In the genomic region with DNA sequence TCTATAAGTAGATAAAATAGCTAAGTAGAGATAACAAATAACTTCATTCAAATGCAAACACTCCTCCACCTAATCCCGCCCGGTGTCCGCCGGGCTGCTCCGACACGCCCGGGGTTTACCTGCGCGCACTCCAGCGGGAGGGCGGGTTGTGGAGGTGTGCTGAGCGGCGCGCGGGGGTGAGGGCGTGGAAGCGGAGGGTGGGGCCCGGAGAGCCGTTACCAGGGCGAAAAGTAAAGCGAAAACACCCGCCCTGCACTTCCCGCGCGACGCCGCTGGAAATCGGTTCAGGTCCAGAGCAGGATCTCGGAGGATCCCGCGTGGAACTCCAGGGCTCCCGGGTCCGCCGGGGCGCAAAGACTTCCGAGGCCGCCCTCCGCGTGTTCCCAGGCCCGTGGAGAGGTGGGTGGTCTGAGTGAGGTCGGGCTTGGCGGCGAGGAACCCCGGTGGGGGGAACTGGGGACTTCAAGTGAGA, we compare ENCODE assay signal across 8 cellular contexts. TPM values are rescaled to one million over a fixed set of nuclear protein-coding genes. Genes with fewer than 3 reads are reported as not detected.
DNase-seq lines count a peak whose midpoint lies in the region; ATAC-seq, FAIRE-seq and TF ChIP-seq lines count a peak whose summit lies in the region.

No MANE protein-coding gene starts in this region.

- peak; percentile 48 for DNase-seq in GM23338 (ENCODE audit: low spot score)
- DNase-seq in T-cell = peak in 30 of 34 experiments; percentile 13 to 58 (median 37)
- peak; percentile 49 for DNase-seq in MCF 10A (ENCODE audit: unreplicated experiment)
- no peak for DNase-seq in HepG2 (ENCODE audit: low spot score)
- peak in 2 of 3 experiments; percentile 29 to 44 for DNase-seq in stimulated activated CD4-positive, alpha-beta T cell treated with anti-CD3 and anti-CD28 coated beads, TNF-alpha, amount 100 ng/mL, for 4 hours (ENCODE audit: low read depth in 3 of 3)
- no peak for DNase-seq in GOT3 (lab: John Stamatoyannopoulos, UW)

- no peak overlapping the region for H3K27ac ChIP-seq in GM23338 (ENCODE audit: low read depth)
- H3K27ac ChIP-seq in HepG2 (ENCODE audit: extremely low read length, insufficient read depth, low read length) = no peak overlapping the region

- no peaks in the 10 kb centered on the region; the same call in 1 of the 2 replicates for H3F3A ChIP-seq in GM23338 (replicated peaks; ENCODE audit: low read depth)

- POLR2A ChIA-PET in T-cell (lab: Charles Lee) (interaction anchor here in 1 of 2 donors (0.6 kb wide), 1 partner anchor 48 kb away, joined by 4 read pairs; no protein-coding TSS in a partner anchor), MCF 10A (lab: Yijun Ruan, JAX) (interaction anchor here (0.5 to 6.4 kb wide), 18 partner anchors 9 to 571 kb away, joined by 3 to 216 read pairs (median 11); a partner anchor contains a TSS), HepG2 (lab: Yijun Ruan, JAX) (no interaction called here)

- peak; percentile 4; the same call in 2 of the 3 replicates for ATAC-seq in GM23338
- peak; percentile 28 to 62 (median 38) for ATAC-seq in T-cell (replicated peaks in 1 of 4)
- no peak for ATAC-seq in HepG2
- ATAC-seq in GM18520 (IDR thresholded peaks at IDR 0.05; ENCODE audit: unreplicated experiment) = no peak
- no peak for ATAC-seq in GM19395 (IDR thresholded peaks at IDR 0.05; ENCODE audit: unreplicated experiment)

- H3K9me2 ChIP-seq in GM23338 (ENCODE audit: insufficient read depth) = peaks cover 6% of the 10 kb centered on the region; the same call in 1 of the 2 replicates

- H3K4me3 Mint-ChIP-seq in GM23338 = peak overlapping the region; percentile 93
- peak overlapping the region; percentile 86 to 92 (median 91) for H3K4me3 Mint-ChIP-seq in T-cell
- peak overlapping the region; percentile 72 for H3K4me3 Mint-ChIP-seq in MCF 10A (ENCODE audit: unreplicated experiment)

- H3K4me1 ChIP-seq in GM23338 (ENCODE audit: insufficient read depth) (peaks cover 41% of the 10 kb centered on the region), HepG2 (ENCODE audit: insufficient read depth, low read length) (peaks cover 46% of the 10 kb centered on the region)

- no peak for TF ChIP-seq CTCF in GM23338 (conservative IDR thresholded peaks at IDR 0.05; ENCODE audit: low read depth in 2 of 2)
- TF ChIP-seq CTCF in MCF 10A (IDR thresholded peaks at IDR 0.05; ENCODE audit: unreplicated experiment) = no peak
- TF ChIP-seq CTCF in HepG2 (CRISPR knock-in tag; IDR thresholded peaks at IDR 0.05) = no peak

- peaks cover 49% of the 10 kb centered on the region for H3K27me3 Mint-ChIP-seq in GM23338 (ENCODE audit: insufficient read depth, low read depth, poor library complexity)
- H3K27me3 Mint-ChIP-seq in T-cell = peaks cover 57 to 74% of the 10 kb centered on the region in 2 donors
- peaks cover 89% of the 10 kb centered on the region for H3K27me3 Mint-ChIP-seq in MCF 10A (ENCODE audit: insufficient read depth, unreplicated experiment)

- intact Hi-C loops in MCF 10A (cut with micrococcal nuclease) (loop anchor here (5.0 to 10.0 kb wide), 2 partner anchors 391 to 572 kb away; a partner anchor contains a TSS), HepG2 (cut with micrococcal nuclease; ENCODE audit: unreplicated experiment) (no loop called here)

- in situ Hi-C loops in HepG2 (cut with HindIII; ENCODE audit: extremely low pct_ligation_motif_present, low pct_unique_long_range_greater_than_20kb) = no loop called here

- CTCF ChIA-PET in T-cell (lab: Charles Lee) (interaction anchor here in 1 of 2 donors (0.7 kb wide), 1 partner anchor 10 kb away, joined by 6 read pairs; no protein-coding TSS in a partner anchor), MCF 10A (lab: Yijun Ruan, JAX) (interaction anchor here (0.6 to 5.2 kb wide), 5 partner anchors 9 to 1643 kb away, joined by 3 to 40 read pairs (median 4); no protein-coding TSS in a partner anchor), HepG2 (lab: Yijun Ruan, JAX; ENCODE audit: low intra/inter-chr PET ratio, low total read pairs) (no interaction called here)

- H3K4me2 ChIP-seq in GM23338 = peak overlapping the region; percentile 98
- H3K4me2 ChIP-seq in HepG2 (ENCODE audit: low read depth, low read length) = peak overlapping the region; percentile 99

- H3K4me3 ChIP-seq in GM23338 = peak overlapping the region; percentile 86
- H3K4me3 ChIP-seq in HepG2 (replicated peaks in 1 of 3; ENCODE audit: insufficient read depth in 1 of 3, low read depth in 2 of 3, low read length in 3 of 3) = peak overlapping the region; percentile 75 to 77 (median 76); a peak in 4 of 6 replicates

- H3K4me1 Mint-ChIP-seq in GM23338 (peaks cover 46% of the 10 kb centered on the region), T-cell (peaks cover 24 to 31% (median 24%) of the 10 kb centered on the region in 3 donors), MCF 10A (ENCODE audit: insufficient read depth, unreplicated experiment) (peaks cover 37% of the 10 kb centered on the region)

- peaks cover 23% of the 10 kb centered on the region for H3K79me2 ChIP-seq in GM23338 (replicated peaks; ENCODE audit: insufficient read depth)
- H3K79me2 ChIP-seq in HepG2 (ENCODE audit: insufficient read depth, low read length) = peaks cover 14% of the 10 kb centered on the region

- H3K9me3 Mint-ChIP-seq in GM23338 (no peaks in the 10 kb centered on the region), T-cell (no peaks in the 10 kb centered on the region), MCF 10A (ENCODE audit: unreplicated experiment) (no peaks in the 10 kb centered on the region)

- peak overlapping the region; percentile 40; the same call in 1 of the 2 replicates for H2AFZ ChIP-seq in GM23338
- no peak overlapping the region for H2AFZ ChIP-seq in HepG2 (ENCODE audit: low read length)

- peak overlapping the region; percentile 84; the same call in 1 of the 2 replicates for H3K9ac ChIP-seq in HepG2 (ENCODE audit: insufficient read depth, low read depth, low read length)

- TF ChIP-seq EP300 in HepG2 (IDR thresholded peaks at IDR 0.05; ENCODE audit: low read depth in 2 of 2, low read length in 2 of 2) (no peak), HepG2 (CRISPR knock-in tag; IDR thresholded peaks at IDR 0.05; ENCODE audit: borderline replicate concordance) (no peak)

- WGBS in HepG2 (ENCODE audit: low lambda C conversion rate) = under 1% methylated on average over 11 of the region's 44 CpGs

- H3K36me3 Mint-ChIP-seq in GM23338 (ENCODE audit: low read depth) (peaks cover 7% of the 10 kb centered on the region; the same call in 1 of the 3 replicates), T-cell (no peaks in the 10 kb centered on the region), MCF 10A (ENCODE audit: insufficient read depth, unreplicated experiment) (peaks cover 14% of the 10 kb centered on the region)

- no peaks in the 10 kb centered on the region for H3K9me3 ChIP-seq in HepG2 (ENCODE audit: low read length)

- BruUV-seq in MCF 10A (replicated peaks; lab: Mats Ljungman, UMichigan) (no TSS peak), HepG2 (replicated peaks; lab: Mats Ljungman, UMichigan) (no TSS peak)

- H3K36me3 ChIP-seq in GM23338 (ENCODE audit: insufficient read depth) (no peaks in the 10 kb centered on the region), HepG2 (replicated peaks in 1 of 2; ENCODE audit: control insufficient read depth in 1 of 2, insufficient read depth in 2 of 2, low read length in 2 of 2) (no peaks in the 10 kb centered on the region)

- H3K27me3 ChIP-seq in GM23338 (ENCODE audit: insufficient read depth) (peaks cover 61% of the 10 kb centered on the region), HepG2 (ENCODE audit: control insufficient read depth in 1 of 2, insufficient read depth in 2 of 2, low read length in 2 of 2) (peaks cover 11 to 54% of the 10 kb centered on the region in 2 experiments)

- no peak for TF ChIP-seq POLR2A in HepG2 (IDR thresholded peaks at IDR 0.05; ENCODE audit: insufficient read depth in 1 of 2, low read depth in 2 of 2, low read length in 2 of 2)

- H3K27ac Mint-ChIP-seq in GM23338 = no peak overlapping the region
- H3K27ac Mint-ChIP-seq in T-cell = no peak overlapping the region
- peak overlapping the region; percentile 98 for H3K27ac Mint-ChIP-seq in MCF 10A (ENCODE audit: low read depth, unreplicated experiment)

- no peak for FAIRE-seq in HepG2 (lab: Jason Lieb, UNC)

- no peak for TF ChIP-seq RAD21 in HepG2 (CRISPR knock-in tag; IDR thresholded peaks at IDR 0.05)

- peaks cover 11% of the 10 kb centered on the region; the same call in 1 of the 2 replicates for H4K20me1 ChIP-seq in GM23338 (replicated peaks; ENCODE audit: insufficient read depth)
- H4K20me1 ChIP-seq in HepG2 (ENCODE audit: insufficient read depth, low read length) = peaks cover 24% of the 10 kb centered on the region

TF ChIP-seq in GM23338, 12 proteins besides CTCF, POLR2A, EP300 and RAD21 (continues in another document):
- no peak for TF ChIP-seq STAT1 (IDR thresholded peaks at IDR 0.05; ENCODE audit: unreplicated experiment)

TF ChIP-seq in HepG2, 621 proteins besides CTCF, POLR2A, EP300 and RAD21 (continues in another document):
- TF ChIP-seq CHD2 (IDR thresholded peaks at IDR 0.05; ENCODE audit: low read depth, low read length) = 0 out of 2 replicates have a peak, but pooled peaks have one; percentile 57

RNA-seq across cellular contexts. Expression of a gene that starts 1.8 kb away (rescaled TPM):
- total RNA-seq in GM23338 (2014; rRNA removed; shearing (Covaris generic)) = 17.2 and 19.3 TPM in 2 replicates
- polyA plus RNA-seq in GM23338 (2016; fragmentation: Nextera tagmentation; extraction: Ambion mirVana) = 12.6 and 16.2 TPM in 2 replicates
- total RNA-seq in T-cell = 10 to 100 TPM in 2 of 5 donors, 1 to 10 TPM in 3; 1.5 to 20.1 (median 3.1) TPM
- total RNA-seq in MCF 10A (2022) = 85.3 and 114 TPM in 2 replicates
- 3.6 and 5.0 TPM in 2 replicates for total RNA-seq in HepG2 (2016; rRNA removed; fragmentation: Illumina TruSeq; extraction: Trizol)
- 1.9 and 2.6 TPM in 2 replicates for total RNA-seq in HepG2 (2016; cell fraction: cytosol; rRNA removed; fragmentation: Illumina TruSeq; extraction: Trizol; ENCODE audit: low read depth)
- total RNA-seq in HepG2 (2016; cell fraction: insoluble cytoplasmic fraction; rRNA removed; fragmentation: Illumina TruSeq; extraction: Trizol) = 3.0 and 5.9 TPM in 2 replicates
- 3.1 and 3.3 TPM in 2 replicates for total RNA-seq in HepG2 (2016; cell fraction: membrane; rRNA removed; fragmentation: Illumina TruSeq; extraction: Trizol)
- 8.8 and 10.0 TPM in 2 replicates for total RNA-seq in HepG2 (2016; cell fraction: nucleus; rRNA removed; fragmentation: Illumina TruSeq; extraction: Trizol)
- polyA plus RNA-seq in HepG2 (2011; rRNA removed) = 13.0 and 16.4 TPM in 2 replicates
- polyA plus RNA-seq in HepG2 (2011; cell fraction: cytosol; rRNA removed) = 8.2 and 12.1 TPM in 2 replicates
- polyA plus RNA-seq in HepG2 (2011; cell fraction: nucleus; rRNA removed) = 25.9 and 26.8 TPM in 2 replicates
- 11.7 and 51.2 TPM in 2 replicates for polyA plus RNA-seq in HepG2 (2012)
- polyA plus RNA-seq in HepG2 (2016; cell fraction: cytosol; fragmentation: Illumina TruSeq; extraction: Trizol; ENCODE audit: low read depth) = 1.0 and 1.1 TPM in 2 replicates
- polyA plus RNA-seq in HepG2 (2016; cell fraction: insoluble cytoplasmic fraction; fragmentation: Illumina TruSeq; extraction: Trizol; ENCODE audit: low read depth) = 4.8 and 6.8 TPM in 2 replicates
- polyA plus RNA-seq in HepG2 (2016; cell fraction: membrane; fragmentation: Illumina TruSeq; extraction: Trizol; ENCODE audit: low read depth) = 1.8 and 2.5 TPM in 2 replicates
- 13.0 and 17.6 TPM in 2 replicates for polyA plus RNA-seq in HepG2 (2016; cell fraction: nucleus; fragmentation: Illumina TruSeq; extraction: Trizol; ENCODE audit: insufficient read depth, low read depth)
- 17.2 and 17.6 TPM in 2 replicates for polyA minus RNA-seq in HepG2 (2011; rRNA and poly(A)+ RNA removed; ENCODE audit: low replicate concordance)
- polyA minus RNA-seq in HepG2 (2011; cell fraction: cytosol; rRNA and poly(A)+ RNA removed) = 5.8 and 9.3 TPM in 2 replicates
- polyA minus RNA-seq in HepG2 (2011; cell fraction: nucleus; rRNA and poly(A)+ RNA removed) = 30.1 and 52.5 TPM in 2 replicates

Comparison
In these comparisons a context has a peak if more than half of its experiments do, and no peak if none do; other contexts are left out.
1. ATAC-seq: peak in GM23338 (single experiment) and T-cell (4 of 4); none in HepG2 (single experiment), GM18520 (single experiment) and GM19395 (single experiment).
2. DNase-seq: peak in GM23338 (single experiment), T-cell (30 of 34), MCF 10A (single experiment) and stimulated activated CD4-positive, alpha-beta T cell treated with anti-CD3 and anti-CD28 coated beads, TNF-alpha, amount 100 ng/mL, for 4 hours (2 of 3); none in HepG2 (single experiment) and GOT3 (single experiment).
3. Peak in every context shown above with its lines, with median percentiles within 50 percentile points of each other: H3K4me3 Mint-ChIP-seq.